24 cellular contexts compared by ENCODE assay signal in genomic region chr3:114639171-114639570, GRCh38.
DNase-seq lines count a peak whose midpoint lies in the region; ATAC-seq and TF ChIP-seq lines count a peak whose summit lies in the region.
"Had no signal": no experiment of that assay in that cellular context is flagged by ENCODE, and none has a peak within 500 bp of the region (broad histone marks: within the 10 kb centered on the region; RNA-seq: fewer than 3 reads in every experiment).

No MANE protein-coding gene starts in this region.

- H3K9me3 ChIP-seq in HCT116 (ENCODE audit: control insufficient read depth in 1 of 2, insufficient read depth in 1 of 2, low read depth in 1 of 2, low read length in 2 of 2): peaks cover 0 to 5% of the 10 kb centered on the region in 2 experiments; a peak in 3 of 4 replicates
- H3K9me3 ChIP-seq in ectodermal cell (ENCODE audit: control insufficient read depth, low read length): no peaks in the 10 kb centered on the region
- H3K9me3 ChIP-seq: SJSA1 had no signal

- RAD21 ChIA-PET in HCT116 (lab: Charles Lee; ENCODE audit: low non-redundant PET in 1 of 2, low total read pairs in 2 of 2, uncharacterized antibody in 2 of 2, unreplicated experiment in 2 of 2): no interaction called here

- H4K20me1 ChIP-seq in HCT116 (ENCODE audit: insufficient read depth): no peaks in the 10 kb centered on the region
- H4K20me1 ChIP-seq: BLaER1 had no signal

- no peak for DNase-seq in HCT116 (ENCODE audit: low read depth, low spot score)
- DNase-seq in medulla oblongata (ENCODE audit: extremely low spot score): peak; percentile 72
- DNase-seq in sciatic nerve (ENCODE audit: low spot score): no peak
- DNase-seq in NCI-H1436 (lab: John Stamatoyannopoulos, UW): no peak
- DNase-seq: CD4-positive, alpha-beta T cell; COR-L47; DMS 273 treated with DMSO at 0.1 percent for 48 hours; DMS79 treated with DMSO at 0.1 percent for 48 hours; GM23248; H9; IMR-90; NCI-H1105; NCI-H2029 treated with DMSO at 0.1 percent for 48 hours; NCI-H2171 treated with DMSO at 0.1 percent for 48 hours; NCI-H524 treated with DMSO at 0.1 percent for 48 hours; NCI-H82 had no signal

- no peaks in the 10 kb centered on the region for H3K9me2 ChIP-seq in HCT116 (ENCODE audit: insufficient read depth)

- no CpG with 5 or more reads among the region's 1 CpG for WGBS in ectodermal cell, 2 experiments

- peaks cover 76% of the 10 kb centered on the region for H3K79me2 ChIP-seq in HCT116 (ENCODE audit: insufficient read depth, low read length)

- H3K27ac ChIP-seq in HCT116 (ENCODE audit: low read depth, low read length) (peak overlapping the region; percentile 97; the same call in 1 of the 2 replicates), ectodermal cell (ENCODE audit: insufficient read depth, low read depth, low read length, poor library complexity, severe bottlenecking) (peak overlapping the region; percentile 29)
- H3K27ac ChIP-seq: BLaER1, GM23248, KMS-11, SJSA1 had no signal

- peaks cover 59 to 62% of the 10 kb centered on the region in 2 experiments for H3K4me1 ChIP-seq in HCT116 (ENCODE audit: control insufficient read depth in 1 of 2, insufficient read depth in 2 of 2, low read length in 2 of 2)
- peaks cover 6% of the 10 kb centered on the region for H3K4me1 ChIP-seq in ectodermal cell (ENCODE audit: control insufficient read depth, insufficient read depth, low read length)
- H3K4me1 ChIP-seq: BLaER1 had no signal

- H3K9ac ChIP-seq in HCT116 (ENCODE audit: low read length): peak overlapping the region; percentile 15
- H3K9ac ChIP-seq: BLaER1, GM23248, KMS-11 had no signal

- TF ChIP-seq CTCF in HCT116 (IDR thresholded peaks at IDR 0.05 in 2 of 3, conservative IDR thresholded peaks at IDR 0.05 in 1 of 3; ENCODE audit: borderline replicate concordance in 1 of 3, insufficient read depth in 1 of 3, low read depth in 2 of 3, low read length in 2 of 3): no peak

- ATAC-seq in HCT116 (no peak), sciatic nerve (peak; percentile 68), GM19351 (IDR thresholded peaks at IDR 0.05; ENCODE audit: unreplicated experiment) (no peak), HG03135 (IDR thresholded peaks at IDR 0.05; ENCODE audit: unreplicated experiment) (no peak)
- ATAC-seq: GM12878, Panc1 had no signal

- no TSS peak for BruUV-seq in HCT116 (replicated peaks; lab: Mats Ljungman, UMichigan)

- no peak overlapping the region for H3K4me3 ChIP-seq in HCT116 (replicated peaks in 1 of 2; ENCODE audit: low read depth in 1 of 2, low read length in 2 of 2)
- H3K4me3 ChIP-seq in ectodermal cell (ENCODE audit: insufficient read depth, low read depth, low read length): no peak overlapping the region
- H3K4me3 ChIP-seq: BLaER1, GM12878, GM23248, SJSA1 had no signal

- no peak for TF ChIP-seq POLR2A in HCT116 (IDR thresholded peaks at IDR 0.05; ENCODE audit: borderline replicate concordance, extremely low read depth, insufficient read depth, insufficient read length)

- no peak overlapping the region for H2AFZ ChIP-seq in HCT116 (ENCODE audit: low read depth, low read length, poor library complexity, severe bottlenecking)
- H2AFZ ChIP-seq: GM23248 had no signal

- intact Hi-C loops in HCT116 (cut with micrococcal nuclease) (no loop called here), sciatic nerve (cut with DNase I) (no loop called here)

- H3K4me2 ChIP-seq in HCT116 (ENCODE audit: low read length): peak overlapping the region; percentile 11
- H3K4me2 ChIP-seq: BLaER1, KMS-11 had no signal

- no peak for TF ChIP-seq RAD21 in HCT116 (IDR thresholded peaks at IDR 0.05; ENCODE audit: low read depth)

- H3K27me3 ChIP-seq in HCT116 (ENCODE audit: insufficient read depth, low read length): no peaks in the 10 kb centered on the region
- H3K27me3 ChIP-seq in ectodermal cell (ENCODE audit: control insufficient read depth, insufficient read depth, low read length, poor library complexity, severe bottlenecking): no peaks in the 10 kb centered on the region
- H3K27me3 ChIP-seq: BLaER1, SJSA1 had no signal

- CTCF ChIA-PET in HCT116 (lab: Charles Lee): no interaction called here

- POLR2A ChIA-PET in HCT116 (lab: Charles Lee): no interaction called here

- peaks cover 0 to 27% of the 10 kb centered on the region in 2 experiments; a peak in 2 of 4 replicates for H3K36me3 ChIP-seq in HCT116 (ENCODE audit: control insufficient read depth in 1 of 2, insufficient read depth in 2 of 2, low read length in 2 of 2)
- H3K36me3 ChIP-seq in ectodermal cell (ENCODE audit: control insufficient read depth, insufficient read depth, low read length): no peaks in the 10 kb centered on the region
- H3K36me3 ChIP-seq: BLaER1, SJSA1 had no signal

TF ChIP-seq in HCT116, 20 proteins besides CTCF, POLR2A, EP300 and RAD21:
- no peak for TF ChIP-seq CEBPB (IDR thresholded peaks at IDR 0.05; ENCODE audit: low read depth)
- no peak for TF ChIP-seq YY1 (IDR thresholded peaks at IDR 0.05; ENCODE audit: extremely low read depth, insufficient replicate concordance, low read depth, low read length)
- no peak for TF ChIP-seq SP1 (IDR thresholded peaks at IDR 0.05; ENCODE audit: low read depth)
- no peak for TF ChIP-seq EGR1 (IDR thresholded peaks at IDR 0.05; ENCODE audit: low read depth)
